In the genomic region with DNA sequence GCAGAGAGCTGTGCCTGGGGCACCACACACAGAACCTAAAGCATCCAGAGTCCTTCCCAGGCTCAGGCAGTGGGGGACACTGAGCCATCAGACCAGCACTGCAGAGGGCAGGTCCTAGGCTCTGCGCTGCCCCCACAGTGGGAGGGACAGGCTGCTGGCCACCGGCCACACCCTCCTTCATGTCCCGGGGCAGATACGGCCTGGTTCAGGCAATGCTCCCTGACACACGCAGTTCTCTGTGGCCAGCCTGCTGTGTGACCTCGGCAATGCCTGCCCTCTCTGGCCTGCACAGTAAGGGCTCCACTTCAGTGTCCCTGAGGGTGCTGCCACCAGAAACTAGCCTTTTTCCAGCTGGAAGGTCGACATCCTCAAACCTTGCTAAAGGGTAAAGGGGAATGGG, we compare ENCODE assay signal across 21 cellular contexts. TPM values are rescaled to one million over a fixed set of nuclear protein-coding genes. Genes with fewer than 3 reads are reported as not detected.
DNase-seq lines count a peak whose midpoint lies in the region; ATAC-seq and TF ChIP-seq lines count a peak whose summit lies in the region.
"Had no signal": no experiment of that assay in that cellular context is flagged by ENCODE, and none has a peak within 500 bp of the region (broad histone marks: within the 10 kb centered on the region; RNA-seq: fewer than 3 reads in every experiment).

No MANE protein-coding gene starts in this region.

- WGBS in testis, 2 donors, result 40 to 84% methylated on average over 4 to 7 of the region's 7 CpGs

- H3K36me3 Mint-ChIP-seq in glutamatergic neuron (ENCODE audit: unreplicated experiment), result no peaks in the 10 kb centered on the region
- no peaks in the 10 kb centered on the region for H3K36me3 Mint-ChIP-seq in stimulated activated naive B cell treated with anti-CD40 and anti-IgM and Interleukin-4, amounts not matched to agents 10 μg/mL and 1 μg/mL and 100 μg/mL, for 72 hours

- ATAC-seq in HG03432 (IDR thresholded peaks at IDR 0.05; ENCODE audit: unreplicated experiment), result no peak
- ATAC-seq in stimulated activated naive B cell treated with anti-CD40 and anti-IgM and Interleukin-4, amounts not matched to agents 10 μg/mL and 1 μg/mL and 100 μg/mL, for 72 hours (replicated peaks), result no peak

- TF ChIP-seq CTCF in cardiac muscle cell (IDR thresholded peaks at IDR 0.05; ENCODE audit: low read depth, low read length) (no peak), glutamatergic neuron (IDR thresholded peaks at IDR 0.05; ENCODE audit: partially characterized antibody, unreplicated experiment) (no peak), testis (IDR thresholded peaks at IDR 0.05) (no peak), coronary artery (IDR thresholded peaks at IDR 0.05) (no peak)

- H3K4me3 ChIP-seq in cardiac muscle cell (no peak overlapping the region), testis (no peak overlapping the region), coronary artery (no peak overlapping the region)
- H3K4me3 ChIP-seq: A549 had no signal

- DNase-seq in cardiac muscle cell (ENCODE audit: low read depth in 1 of 2, low spot score in 1 of 2) (no peak), cardiac septum (ENCODE audit: low spot score) (no peak), OCI-M1 (lab: John Stamatoyannopoulos, UW) (peak; percentile 6), glutamatergic neuron (peak; percentile 17), testis (peak; percentile 48), coronary artery (ENCODE audit: low spot score) (no peak)
- DNase-seq in stimulated activated naive B cell treated with anti-CD40 and anti-IgM and Interleukin-4, amounts not matched to agents 10 μg/mL and 1 μg/mL and 100 μg/mL, for 72 hours, result no peak
- DNase-seq: BE2C, EL, IMR-90, NCI-H1105, NCI-H146, NCI-H2029, NCI-H2171 treated with DMSO at 0.1 percent for 48 hours, NCI-H524 treated with DMSO at 0.1 percent for 48 hours, NCI-H82, Right ventricle myocardium superior, SW 1271 had no signal

- H3K27me3 Mint-ChIP-seq in glutamatergic neuron (ENCODE audit: unreplicated experiment), result peaks cover 17% of the 10 kb centered on the region
- peaks cover 15 to 35% of the 10 kb centered on the region in 2 donors for H3K27me3 Mint-ChIP-seq in stimulated activated naive B cell treated with anti-CD40 and anti-IgM and Interleukin-4, amounts not matched to agents 10 μg/mL and 1 μg/mL and 100 μg/mL, for 72 hours

- H3K36me3 ChIP-seq in cardiac muscle cell (no peaks in the 10 kb centered on the region), testis (ENCODE audit: low read depth, missing control alignments) (no peaks in the 10 kb centered on the region)
- H3K36me3 ChIP-seq: BE2C had no signal

- H3K4me1 ChIP-seq in cardiac muscle cell (ENCODE audit: low read depth) (peaks cover 53% of the 10 kb centered on the region), testis (peaks cover 4% of the 10 kb centered on the region)
- H3K4me1 ChIP-seq: BE2C had no signal

- H3K27me3 ChIP-seq in cardiac muscle cell (no peaks in the 10 kb centered on the region), testis (no peaks in the 10 kb centered on the region)
- H3K27me3 ChIP-seq: BE2C had no signal

- H3K27ac Mint-ChIP-seq in glutamatergic neuron (ENCODE audit: unreplicated experiment), result peak overlapping the region; percentile 22
- no peak overlapping the region for H3K27ac Mint-ChIP-seq in stimulated activated naive B cell treated with anti-CD40 and anti-IgM and Interleukin-4, amounts not matched to agents 10 μg/mL and 1 μg/mL and 100 μg/mL, for 72 hours

- TF ChIP-seq POLR2A in testis (IDR thresholded peaks at IDR 0.05), result no peak

- intact Hi-C loops in cardiac septum (cut with DNase I) (no loop called here), testis (cut with DNase I; ENCODE audit: low total_unique reads) (no loop called here)

- no peak overlapping the region for H3K4me3 Mint-ChIP-seq in glutamatergic neuron (ENCODE audit: unreplicated experiment)
- H3K4me3 Mint-ChIP-seq in stimulated activated naive B cell treated with anti-CD40 and anti-IgM and Interleukin-4, amounts not matched to agents 10 μg/mL and 1 μg/mL and 100 μg/mL, for 72 hours, result no peak overlapping the region

- peaks cover 18% of the 10 kb centered on the region for H3K4me1 Mint-ChIP-seq in glutamatergic neuron (ENCODE audit: low read depth, unreplicated experiment)
- no peaks in the 10 kb centered on the region for H3K4me1 Mint-ChIP-seq in stimulated activated naive B cell treated with anti-CD40 and anti-IgM and Interleukin-4, amounts not matched to agents 10 μg/mL and 1 μg/mL and 100 μg/mL, for 72 hours

- H3K27ac ChIP-seq in cardiac muscle cell (peak overlapping the region; percentile 95), testis (no peak overlapping the region), coronary artery (no peak overlapping the region)
- H3K27ac ChIP-seq: A549 had no signal

- H3K9me3 ChIP-seq in cardiac muscle cell (ENCODE audit: low read depth) (no peaks in the 10 kb centered on the region), testis (no peaks in the 10 kb centered on the region)
- H3K9me3 ChIP-seq: A549, BE2C had no signal

- H3K9me3 Mint-ChIP-seq in glutamatergic neuron (ENCODE audit: unreplicated experiment), result peaks cover 10% of the 10 kb centered on the region
- no peaks in the 10 kb centered on the region for H3K9me3 Mint-ChIP-seq in stimulated activated naive B cell treated with anti-CD40 and anti-IgM and Interleukin-4, amounts not matched to agents 10 μg/mL and 1 μg/mL and 100 μg/mL, for 72 hours

RNA-seq across cellular contexts. Expression of a gene that starts 12.4 kb away (rescaled TPM):
- total RNA-seq in cardiac muscle cell (21.8 and 31.8 TPM in 2 replicates), cardiac septum (3.0 TPM), glutamatergic neuron (ENCODE audit: unreplicated experiment) (180 TPM), testis (10 to 100 TPM; 16.6 to 22.4 TPM)
- polyA plus RNA-seq in cardiac muscle cell (37.0 and 75.4 TPM in 2 replicates), testis (ENCODE audit: insufficient read depth, low read depth, low replicate concordance) (16.7 TPM)
- total RNA-seq: IMR-90, OCI-LY7 had no signal

Comparison
In these comparisons a context has a peak if more than half of its experiments do, and no peak if none do; other contexts are left out.
1. DNase-seq: peak in OCI-M1 (single experiment), glutamatergic neuron (single experiment) and testis (single experiment); none in cardiac muscle cell (0 of 2), cardiac septum (single experiment), coronary artery (single experiment) and stimulated activated naive B cell treated with anti-CD40 and anti-IgM and Interleukin-4, amounts not matched to agents 10 μg/mL and 1 μg/mL and 100 μg/mL, for 72 hours (single experiment).